1 cellular context compared by ENCODE assay signal in the genomic region with DNA sequence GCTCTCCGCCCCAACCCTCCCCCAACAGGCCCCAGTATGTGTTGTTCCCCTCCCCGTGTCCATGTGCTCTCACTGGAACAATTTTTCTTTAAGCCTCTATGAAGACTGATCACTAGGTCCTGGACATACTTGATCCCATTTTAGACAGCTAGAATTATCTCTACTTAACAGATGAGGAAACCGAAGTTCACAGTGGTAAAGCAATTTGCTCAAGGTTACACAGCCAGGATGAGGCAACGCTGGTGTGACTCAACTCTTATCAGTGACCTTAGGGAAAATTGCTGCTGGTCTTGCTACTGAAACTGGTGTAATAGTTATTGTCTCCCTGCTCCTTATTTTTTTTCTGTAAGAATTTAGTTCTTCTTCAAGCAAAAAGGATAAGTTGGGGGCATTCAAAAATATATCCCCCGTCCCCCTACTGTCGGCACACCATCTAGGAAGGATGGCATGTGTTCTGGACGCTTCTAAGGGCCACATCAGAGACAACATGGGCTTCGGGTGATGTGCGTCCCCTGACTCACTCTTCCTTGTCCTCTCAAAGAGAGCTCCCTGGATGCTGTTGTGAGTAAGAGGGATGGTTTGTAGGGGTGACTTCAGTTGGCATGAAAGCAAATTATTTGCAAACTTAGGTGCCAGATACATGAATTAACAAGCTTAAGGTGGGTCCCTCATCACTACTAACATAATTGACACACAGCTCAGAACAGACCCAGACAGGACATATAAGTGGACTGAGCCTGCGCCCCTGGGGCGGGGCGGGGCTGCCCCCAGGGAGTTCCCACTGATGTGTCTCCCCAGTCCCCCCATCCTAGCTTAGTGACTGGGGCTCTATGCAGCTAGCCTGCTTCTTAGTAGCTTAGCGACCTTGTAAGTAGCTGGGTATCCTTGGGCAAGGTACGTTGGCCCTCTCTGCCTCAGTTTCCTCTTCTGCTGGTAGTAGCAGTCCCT.
TF ChIP-seq lines count a peak whose summit lies in the region.

No MANE protein-coding gene starts in this region.

TF ChIP-seq in K562, 482 proteins besides CTCF, POLR2A, EP300 and RAD21 (continued from another document and continues in another):
- TF ChIP-seq, protein P1, sequence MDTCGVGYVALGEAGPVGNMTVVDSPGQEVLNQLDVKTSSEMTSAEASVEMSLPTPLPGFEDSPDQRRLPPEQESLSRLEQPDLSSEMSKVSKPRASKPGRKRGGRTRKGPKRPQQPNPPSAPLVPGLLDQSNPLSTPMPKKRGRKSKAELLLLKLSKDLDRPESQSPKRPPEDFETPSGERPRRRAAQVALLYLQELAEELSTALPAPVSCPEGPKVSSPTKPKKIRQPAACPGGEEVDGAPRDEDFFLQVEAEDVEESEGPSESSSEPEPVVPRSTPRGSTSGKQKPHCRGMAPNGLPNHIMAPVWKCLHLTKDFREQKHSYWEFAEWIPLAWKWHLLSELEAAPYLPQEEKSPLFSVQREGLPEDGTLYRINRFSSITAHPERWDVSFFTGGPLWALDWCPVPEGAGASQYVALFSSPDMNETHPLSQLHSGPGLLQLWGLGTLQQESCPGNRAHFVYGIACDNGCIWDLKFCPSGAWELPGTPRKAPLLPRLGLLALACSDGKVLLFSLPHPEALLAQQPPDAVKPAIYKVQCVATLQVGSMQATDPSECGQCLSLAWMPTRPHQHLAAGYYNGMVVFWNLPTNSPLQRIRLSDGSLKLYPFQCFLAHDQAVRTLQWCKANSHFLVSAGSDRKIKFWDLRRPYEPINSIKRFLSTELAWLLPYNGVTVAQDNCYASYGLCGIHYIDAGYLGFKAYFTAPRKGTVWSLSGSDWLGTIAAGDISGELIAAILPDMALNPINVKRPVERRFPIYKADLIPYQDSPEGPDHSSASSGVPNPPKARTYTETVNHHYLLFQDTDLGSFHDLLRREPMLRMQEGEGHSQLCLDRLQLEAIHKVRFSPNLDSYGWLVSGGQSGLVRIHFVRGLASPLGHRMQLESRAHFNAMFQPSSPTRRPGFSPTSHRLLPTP (IDR thresholded peaks at IDR 0.05; ENCODE audit: borderline replicate concordance, extremely low read depth, insufficient read length), result no peak
- TF ChIP-seq NCOA1 (IDR thresholded peaks at IDR 0.05; ENCODE audit: low read depth) (peak; percentile 79), MEIS2 (IDR thresholded peaks at IDR 0.05; ENCODE audit: partially characterized antibody) (peak; percentile 84), NFXL1 (CRISPR knock-in tag; IDR thresholded peaks at IDR 0.05) (no peak), MTA2 (IDR thresholded peaks at IDR 0.05; ENCODE audit: low read depth) (peak; percentile 82), EGR1 (conservative IDR thresholded peaks at IDR 0.05) (no peak), SMARCE1 (IDR thresholded peaks at IDR 0.05) (peak; percentile 99), TAF7 (tag; IDR thresholded peaks at IDR 0.05) (no peak), ATF7 (IDR thresholded peaks at IDR 0.05) (peak; percentile 91), GATAD2B (IDR thresholded peaks at IDR 0.05; ENCODE audit: borderline replicate concordance) (0 out of 2 replicates have a peak, but pooled peaks have one; percentile 6), HNRNPL (IDR thresholded peaks at IDR 0.05; ENCODE audit: low read depth, low read length) (no peak)
- TF ChIP-seq, protein P2, sequence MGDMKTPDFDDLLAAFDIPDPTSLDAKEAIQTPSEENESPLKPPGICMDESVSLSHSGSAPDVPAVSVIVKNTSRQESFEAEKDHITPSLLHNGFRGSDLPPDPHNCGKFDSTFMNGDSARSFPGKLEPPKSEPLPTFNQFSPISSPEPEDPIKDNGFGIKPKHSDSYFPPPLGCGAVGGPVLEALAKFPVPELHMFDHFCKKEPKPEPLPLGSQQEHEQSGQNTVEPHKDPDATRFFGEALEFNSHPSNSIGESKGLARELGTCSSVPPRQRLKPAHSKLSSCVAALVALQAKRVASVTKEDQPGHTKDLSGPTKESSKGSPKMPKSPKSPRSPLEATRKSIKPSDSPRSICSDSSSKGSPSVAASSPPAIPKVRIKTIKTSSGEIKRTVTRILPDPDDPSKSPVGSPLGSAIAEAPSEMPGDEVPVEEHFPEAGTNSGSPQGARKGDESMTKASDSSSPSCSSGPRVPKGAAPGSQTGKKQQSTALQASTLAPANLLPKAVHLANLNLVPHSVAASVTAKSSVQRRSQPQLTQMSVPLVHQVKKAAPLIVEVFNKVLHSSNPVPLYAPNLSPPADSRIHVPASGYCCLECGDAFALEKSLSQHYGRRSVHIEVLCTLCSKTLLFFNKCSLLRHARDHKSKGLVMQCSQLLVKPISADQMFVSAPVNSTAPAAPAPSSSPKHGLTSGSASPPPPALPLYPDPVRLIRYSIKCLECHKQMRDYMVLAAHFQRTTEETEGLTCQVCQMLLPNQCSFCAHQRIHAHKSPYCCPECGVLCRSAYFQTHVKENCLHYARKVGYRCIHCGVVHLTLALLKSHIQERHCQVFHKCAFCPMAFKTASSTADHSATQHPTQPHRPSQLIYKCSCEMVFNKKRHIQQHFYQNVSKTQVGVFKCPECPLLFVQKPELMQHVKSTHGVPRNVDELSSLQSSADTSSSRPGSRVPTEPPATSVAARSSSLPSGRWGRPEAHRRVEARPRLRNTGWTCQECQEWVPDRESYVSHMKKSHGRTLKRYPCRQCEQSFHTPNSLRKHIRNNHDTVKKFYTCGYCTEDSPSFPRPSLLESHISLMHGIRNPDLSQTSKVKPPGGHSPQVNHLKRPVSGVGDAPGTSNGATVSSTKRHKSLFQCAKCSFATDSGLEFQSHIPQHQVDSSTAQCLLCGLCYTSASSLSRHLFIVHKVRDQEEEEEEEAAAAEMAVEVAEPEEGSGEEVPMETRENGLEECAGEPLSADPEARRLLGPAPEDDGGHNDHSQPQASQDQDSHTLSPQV (IDR thresholded peaks at IDR 0.05), result no peak; the same call in none of the 2 replicates
- TF ChIP-seq, protein P3, sequence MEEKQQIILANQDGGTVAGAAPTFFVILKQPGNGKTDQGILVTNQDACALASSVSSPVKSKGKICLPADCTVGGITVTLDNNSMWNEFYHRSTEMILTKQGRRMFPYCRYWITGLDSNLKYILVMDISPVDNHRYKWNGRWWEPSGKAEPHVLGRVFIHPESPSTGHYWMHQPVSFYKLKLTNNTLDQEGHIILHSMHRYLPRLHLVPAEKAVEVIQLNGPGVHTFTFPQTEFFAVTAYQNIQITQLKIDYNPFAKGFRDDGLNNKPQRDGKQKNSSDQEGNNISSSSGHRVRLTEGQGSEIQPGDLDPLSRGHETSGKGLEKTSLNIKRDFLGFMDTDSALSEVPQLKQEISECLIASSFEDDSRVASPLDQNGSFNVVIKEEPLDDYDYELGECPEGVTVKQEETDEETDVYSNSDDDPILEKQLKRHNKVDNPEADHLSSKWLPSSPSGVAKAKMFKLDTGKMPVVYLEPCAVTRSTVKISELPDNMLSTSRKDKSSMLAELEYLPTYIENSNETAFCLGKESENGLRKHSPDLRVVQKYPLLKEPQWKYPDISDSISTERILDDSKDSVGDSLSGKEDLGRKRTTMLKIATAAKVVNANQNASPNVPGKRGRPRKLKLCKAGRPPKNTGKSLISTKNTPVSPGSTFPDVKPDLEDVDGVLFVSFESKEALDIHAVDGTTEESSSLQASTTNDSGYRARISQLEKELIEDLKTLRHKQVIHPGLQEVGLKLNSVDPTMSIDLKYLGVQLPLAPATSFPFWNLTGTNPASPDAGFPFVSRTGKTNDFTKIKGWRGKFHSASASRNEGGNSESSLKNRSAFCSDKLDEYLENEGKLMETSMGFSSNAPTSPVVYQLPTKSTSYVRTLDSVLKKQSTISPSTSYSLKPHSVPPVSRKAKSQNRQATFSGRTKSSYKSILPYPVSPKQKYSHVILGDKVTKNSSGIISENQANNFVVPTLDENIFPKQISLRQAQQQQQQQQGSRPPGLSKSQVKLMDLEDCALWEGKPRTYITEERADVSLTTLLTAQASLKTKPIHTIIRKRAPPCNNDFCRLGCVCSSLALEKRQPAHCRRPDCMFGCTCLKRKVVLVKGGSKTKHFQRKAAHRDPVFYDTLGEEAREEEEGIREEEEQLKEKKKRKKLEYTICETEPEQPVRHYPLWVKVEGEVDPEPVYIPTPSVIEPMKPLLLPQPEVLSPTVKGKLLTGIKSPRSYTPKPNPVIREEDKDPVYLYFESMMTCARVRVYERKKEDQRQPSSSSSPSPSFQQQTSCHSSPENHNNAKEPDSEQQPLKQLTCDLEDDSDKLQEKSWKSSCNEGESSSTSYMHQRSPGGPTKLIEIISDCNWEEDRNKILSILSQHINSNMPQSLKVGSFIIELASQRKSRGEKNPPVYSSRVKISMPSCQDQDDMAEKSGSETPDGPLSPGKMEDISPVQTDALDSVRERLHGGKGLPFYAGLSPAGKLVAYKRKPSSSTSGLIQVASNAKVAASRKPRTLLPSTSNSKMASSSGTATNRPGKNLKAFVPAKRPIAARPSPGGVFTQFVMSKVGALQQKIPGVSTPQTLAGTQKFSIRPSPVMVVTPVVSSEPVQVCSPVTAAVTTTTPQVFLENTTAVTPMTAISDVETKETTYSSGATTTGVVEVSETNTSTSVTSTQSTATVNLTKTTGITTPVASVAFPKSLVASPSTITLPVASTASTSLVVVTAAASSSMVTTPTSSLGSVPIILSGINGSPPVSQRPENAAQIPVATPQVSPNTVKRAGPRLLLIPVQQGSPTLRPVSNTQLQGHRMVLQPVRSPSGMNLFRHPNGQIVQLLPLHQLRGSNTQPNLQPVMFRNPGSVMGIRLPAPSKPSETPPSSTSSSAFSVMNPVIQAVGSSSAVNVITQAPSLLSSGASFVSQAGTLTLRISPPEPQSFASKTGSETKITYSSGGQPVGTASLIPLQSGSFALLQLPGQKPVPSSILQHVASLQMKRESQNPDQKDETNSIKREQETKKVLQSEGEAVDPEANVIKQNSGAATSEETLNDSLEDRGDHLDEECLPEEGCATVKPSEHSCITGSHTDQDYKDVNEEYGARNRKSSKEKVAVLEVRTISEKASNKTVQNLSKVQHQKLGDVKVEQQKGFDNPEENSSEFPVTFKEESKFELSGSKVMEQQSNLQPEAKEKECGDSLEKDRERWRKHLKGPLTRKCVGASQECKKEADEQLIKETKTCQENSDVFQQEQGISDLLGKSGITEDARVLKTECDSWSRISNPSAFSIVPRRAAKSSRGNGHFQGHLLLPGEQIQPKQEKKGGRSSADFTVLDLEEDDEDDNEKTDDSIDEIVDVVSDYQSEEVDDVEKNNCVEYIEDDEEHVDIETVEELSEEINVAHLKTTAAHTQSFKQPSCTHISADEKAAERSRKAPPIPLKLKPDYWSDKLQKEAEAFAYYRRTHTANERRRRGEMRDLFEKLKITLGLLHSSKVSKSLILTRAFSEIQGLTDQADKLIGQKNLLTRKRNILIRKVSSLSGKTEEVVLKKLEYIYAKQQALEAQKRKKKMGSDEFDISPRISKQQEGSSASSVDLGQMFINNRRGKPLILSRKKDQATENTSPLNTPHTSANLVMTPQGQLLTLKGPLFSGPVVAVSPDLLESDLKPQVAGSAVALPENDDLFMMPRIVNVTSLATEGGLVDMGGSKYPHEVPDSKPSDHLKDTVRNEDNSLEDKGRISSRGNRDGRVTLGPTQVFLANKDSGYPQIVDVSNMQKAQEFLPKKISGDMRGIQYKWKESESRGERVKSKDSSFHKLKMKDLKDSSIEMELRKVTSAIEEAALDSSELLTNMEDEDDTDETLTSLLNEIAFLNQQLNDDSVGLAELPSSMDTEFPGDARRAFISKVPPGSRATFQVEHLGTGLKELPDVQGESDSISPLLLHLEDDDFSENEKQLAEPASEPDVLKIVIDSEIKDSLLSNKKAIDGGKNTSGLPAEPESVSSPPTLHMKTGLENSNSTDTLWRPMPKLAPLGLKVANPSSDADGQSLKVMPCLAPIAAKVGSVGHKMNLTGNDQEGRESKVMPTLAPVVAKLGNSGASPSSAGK (IDR thresholded peaks at IDR 0.05), result peak; percentile 31; the same call in 1 of the 2 replicates
- TF ChIP-seq, protein P4, sequence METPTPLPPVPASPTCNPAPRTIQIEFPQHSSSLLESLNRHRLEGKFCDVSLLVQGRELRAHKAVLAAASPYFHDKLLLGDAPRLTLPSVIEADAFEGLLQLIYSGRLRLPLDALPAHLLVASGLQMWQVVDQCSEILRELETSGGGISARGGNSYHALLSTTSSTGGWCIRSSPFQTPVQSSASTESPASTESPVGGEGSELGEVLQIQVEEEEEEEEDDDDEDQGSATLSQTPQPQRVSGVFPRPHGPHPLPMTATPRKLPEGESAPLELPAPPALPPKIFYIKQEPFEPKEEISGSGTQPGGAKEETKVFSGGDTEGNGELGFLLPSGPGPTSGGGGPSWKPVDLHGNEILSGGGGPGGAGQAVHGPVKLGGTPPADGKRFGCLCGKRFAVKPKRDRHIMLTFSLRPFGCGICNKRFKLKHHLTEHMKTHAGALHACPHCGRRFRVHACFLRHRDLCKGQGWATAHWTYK (CRISPR knock-in tag; IDR thresholded peaks at IDR 0.05), result no peak
- TF ChIP-seq, protein P5, sequence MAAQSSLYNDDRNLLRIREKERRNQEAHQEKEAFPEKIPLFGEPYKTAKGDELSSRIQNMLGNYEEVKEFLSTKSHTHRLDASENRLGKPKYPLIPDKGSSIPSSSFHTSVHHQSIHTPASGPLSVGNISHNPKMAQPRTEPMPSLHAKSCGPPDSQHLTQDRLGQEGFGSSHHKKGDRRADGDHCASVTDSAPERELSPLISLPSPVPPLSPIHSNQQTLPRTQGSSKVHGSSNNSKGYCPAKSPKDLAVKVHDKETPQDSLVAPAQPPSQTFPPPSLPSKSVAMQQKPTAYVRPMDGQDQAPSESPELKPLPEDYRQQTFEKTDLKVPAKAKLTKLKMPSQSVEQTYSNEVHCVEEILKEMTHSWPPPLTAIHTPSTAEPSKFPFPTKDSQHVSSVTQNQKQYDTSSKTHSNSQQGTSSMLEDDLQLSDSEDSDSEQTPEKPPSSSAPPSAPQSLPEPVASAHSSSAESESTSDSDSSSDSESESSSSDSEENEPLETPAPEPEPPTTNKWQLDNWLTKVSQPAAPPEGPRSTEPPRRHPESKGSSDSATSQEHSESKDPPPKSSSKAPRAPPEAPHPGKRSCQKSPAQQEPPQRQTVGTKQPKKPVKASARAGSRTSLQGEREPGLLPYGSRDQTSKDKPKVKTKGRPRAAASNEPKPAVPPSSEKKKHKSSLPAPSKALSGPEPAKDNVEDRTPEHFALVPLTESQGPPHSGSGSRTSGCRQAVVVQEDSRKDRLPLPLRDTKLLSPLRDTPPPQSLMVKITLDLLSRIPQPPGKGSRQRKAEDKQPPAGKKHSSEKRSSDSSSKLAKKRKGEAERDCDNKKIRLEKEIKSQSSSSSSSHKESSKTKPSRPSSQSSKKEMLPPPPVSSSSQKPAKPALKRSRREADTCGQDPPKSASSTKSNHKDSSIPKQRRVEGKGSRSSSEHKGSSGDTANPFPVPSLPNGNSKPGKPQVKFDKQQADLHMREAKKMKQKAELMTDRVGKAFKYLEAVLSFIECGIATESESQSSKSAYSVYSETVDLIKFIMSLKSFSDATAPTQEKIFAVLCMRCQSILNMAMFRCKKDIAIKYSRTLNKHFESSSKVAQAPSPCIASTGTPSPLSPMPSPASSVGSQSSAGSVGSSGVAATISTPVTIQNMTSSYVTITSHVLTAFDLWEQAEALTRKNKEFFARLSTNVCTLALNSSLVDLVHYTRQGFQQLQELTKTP (IDR thresholded peaks at IDR 0.05; ENCODE audit: low read depth in 1 of 2, partially characterized antibody in 2 of 2), result peak; percentile 55 to 83
- TF ChIP-seq, protein P6, sequence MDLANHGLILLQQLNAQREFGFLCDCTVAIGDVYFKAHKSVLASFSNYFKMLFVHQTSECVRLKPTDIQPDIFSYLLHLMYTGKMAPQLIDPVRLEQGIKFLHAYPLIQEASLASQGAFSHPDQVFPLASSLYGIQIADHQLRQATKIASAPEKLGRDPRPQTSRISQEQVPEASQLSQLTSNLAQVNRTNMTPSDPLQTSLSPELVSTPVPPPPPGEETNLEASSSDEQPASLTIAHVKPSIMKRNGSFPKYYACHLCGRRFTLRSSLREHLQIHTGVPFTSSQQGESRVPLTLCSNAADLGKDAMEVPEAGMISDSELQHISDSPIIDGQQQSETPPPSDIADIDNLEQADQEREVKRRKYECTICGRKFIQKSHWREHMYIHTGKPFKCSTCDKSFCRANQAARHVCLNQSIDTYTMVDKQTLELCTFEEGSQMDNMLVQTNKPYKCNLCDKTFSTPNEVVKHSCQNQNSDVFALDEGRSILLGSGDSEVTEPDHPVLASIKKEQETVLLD (IDR thresholded peaks at IDR 0.05), result peak; percentile 53; the same call in 1 of the 2 replicates
